Comparison of ENCODE assay signal across 9 cellular contexts in the genomic region with DNA sequence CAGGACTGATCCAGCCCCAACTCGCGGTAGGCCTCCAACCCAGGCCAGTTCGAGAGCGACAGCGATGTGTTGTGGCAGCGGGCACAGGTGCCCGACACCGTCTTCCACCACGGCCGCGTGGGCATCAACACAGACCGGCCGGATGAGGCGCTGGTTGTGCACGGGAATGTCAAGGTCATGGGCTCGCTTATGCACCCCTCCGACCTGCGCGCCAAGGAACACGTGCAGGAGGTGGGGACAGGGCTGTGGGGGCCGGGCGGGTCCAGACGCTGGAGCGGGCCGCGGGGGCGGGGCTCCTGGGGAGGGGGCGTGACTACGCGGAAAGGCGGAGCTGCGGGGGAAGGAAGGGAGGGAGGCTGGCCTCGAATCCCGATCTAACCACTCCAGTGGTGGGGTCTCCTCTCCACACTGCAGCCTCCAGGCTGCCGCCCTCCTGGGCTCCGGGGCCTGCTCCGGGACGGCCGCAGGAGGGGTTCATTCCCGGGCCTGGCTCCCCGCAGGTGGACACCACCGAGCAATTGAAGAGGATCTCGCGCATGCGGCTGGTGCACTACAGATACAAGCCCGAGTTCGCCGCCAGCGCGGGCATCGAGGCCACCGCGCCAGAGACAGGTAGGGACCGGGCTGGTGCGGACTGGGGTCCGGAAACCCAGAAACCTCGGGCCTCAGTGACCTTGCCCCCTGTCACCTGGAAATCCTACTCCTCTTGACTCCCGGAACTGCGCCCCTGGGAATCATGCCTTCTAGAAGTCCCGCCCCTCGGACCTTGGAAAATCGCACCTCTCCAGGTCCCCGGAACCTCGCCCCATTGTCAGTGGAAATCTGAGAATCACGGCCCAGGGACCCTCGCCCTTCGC. TPM values are rescaled to one million over a fixed set of nuclear protein-coding genes. Genes with fewer than 3 reads are reported as not detected.
DNase-seq lines count a peak whose midpoint lies in the region; ATAC-seq and TF ChIP-seq lines count a peak whose summit lies in the region.
"Had no signal": no experiment of that assay in that cellular context is flagged by ENCODE, and none has a peak within 500 bp of the region (broad histone marks: within the 10 kb centered on the region; RNA-seq: fewer than 3 reads in every experiment).

No MANE protein-coding gene starts in this region.

- H3K9me3 Mint-ChIP-seq in CD8-positive, alpha-beta T cell = no peaks in the 10 kb centered on the region

- peaks cover 12% of the 10 kb centered on the region for H3K4me1 Mint-ChIP-seq in CD8-positive, alpha-beta T cell (ENCODE audit: low read depth)

- H3K27me3 ChIP-seq in CD8-positive, alpha-beta T cell (ENCODE audit: insufficient read depth, low read length) = no peaks in the 10 kb centered on the region
- H3K27me3 ChIP-seq in neutrophil (peaks cover 26% of the 10 kb centered on the region), aorta (ENCODE audit: control insufficient read depth in 1 of 2, insufficient read depth in 2 of 2, low read length in 1 of 2) (no peaks in the 10 kb centered on the region)

- DNase-seq in CD8-positive, alpha-beta T cell = peak in 6 of 7 experiments; percentile 37 to 78 (median 61)
- peak; percentile 70 for DNase-seq in activated CD4-positive, CD25-positive, alpha-beta regulatory T cell treated with anti-CD3 and anti-CD28 coated beads, Interleukin-2, amount 50 U/mL, for 72 hours
- DNase-seq in caudate nucleus (lab: John Stamatoyannopoulos, UW) (peak in 12 of 61 donors; percentile 15 to 62 (median 28)), aorta (peak in 1 of 2 donors; percentile 85), NCI-H187 treated with DMSO at 0.1 percent for 48 hours (lab: John Stamatoyannopoulos, UW) (no peak), SHP77 treated with DMSO at 0.1 percent for 48 hours (lab: John Stamatoyannopoulos, UW) (no peak), globus pallidus (ENCODE audit: low spot score) (no peak)

- peak overlapping the region; percentile 52 for H3K4me3 ChIP-seq in CD8-positive, alpha-beta T cell (ENCODE audit: low read depth, low read length)
- peak overlapping the region; percentile 48 to 60 for H3K4me3 ChIP-seq in neutrophil (ENCODE audit: low read depth in 1 of 2, low read length in 1 of 2)
- no peak overlapping the region for H3K4me3 ChIP-seq in aorta (ENCODE audit: low read length in 2 of 2)

- WGBS in aorta, 2 donors = 66 to 67% methylated on average over 64 to 67 of the region's 67 CpGs

- intact Hi-C loops in CD8-positive, alpha-beta T cell (cut with DNase I, micrococcal nuclease) = loop anchor here (1.0 kb wide), 2 partner anchors 15 to 25 kb away; a partner anchor contains a TSS
- intact Hi-C loops in aorta (cut with DNase I) = no loop called here

- H3K9me3 ChIP-seq in CD8-positive, alpha-beta T cell (ENCODE audit: low read length) = no peaks in the 10 kb centered on the region
- H3K9me3 ChIP-seq in neutrophil = no peaks in the 10 kb centered on the region
- H3K9me3 ChIP-seq in aorta (ENCODE audit: control insufficient read depth, low read length) = no peaks in the 10 kb centered on the region

- no peaks in the 10 kb centered on the region for H3K36me3 ChIP-seq in CD8-positive, alpha-beta T cell (ENCODE audit: insufficient read depth, low read length)
- no peaks in the 10 kb centered on the region for H3K36me3 ChIP-seq in neutrophil
- H3K36me3 ChIP-seq in aorta (ENCODE audit: control insufficient read depth in 1 of 2, insufficient read depth in 2 of 2, low read length in 1 of 2) = no peaks in the 10 kb centered on the region

- H3K4me1 ChIP-seq in CD8-positive, alpha-beta T cell (ENCODE audit: insufficient read depth, low read length) = peaks cover 18% of the 10 kb centered on the region
- H3K4me1 ChIP-seq in neutrophil (ENCODE audit: control insufficient read depth in 1 of 2, insufficient read depth in 1 of 2, low read depth in 1 of 2, low read length in 1 of 2) (peaks cover 12 to 14% of the 10 kb centered on the region in 2 experiments), aorta (ENCODE audit: control insufficient read depth in 1 of 2, insufficient read depth in 2 of 2, low read length in 2 of 2) (no peaks in the 10 kb centered on the region)

- peak overlapping the region; percentile 61 for H3K4me3 Mint-ChIP-seq in CD8-positive, alpha-beta T cell

- peaks cover 2% of the 10 kb centered on the region for H3K27me3 Mint-ChIP-seq in CD8-positive, alpha-beta T cell (ENCODE audit: low read depth)

- H3K27ac ChIP-seq in CD8-positive, alpha-beta T cell (ENCODE audit: low read depth, low read length) = no peak overlapping the region
- H3K27ac ChIP-seq in caudate nucleus (ENCODE audit: low read depth, low read length) (peak overlapping the region; percentile 73), neutrophil (no peak overlapping the region), aorta (ENCODE audit: low read depth in 1 of 2, low read length in 2 of 2) (no peak overlapping the region)
- H3K27ac ChIP-seq: VCaP had no signal

- TF ChIP-seq CTCF in CD8-positive, alpha-beta T cell (IDR thresholded peaks at IDR 0.05) = no peak
- no peak for TF ChIP-seq CTCF in neutrophil (IDR thresholded peaks at IDR 0.05)

- CTCF ChIA-PET in CD8-positive, alpha-beta T cell (lab: Charles Lee) = interaction anchor here (1.0 kb wide), 1 partner anchor 20 kb away, joined by 3 read pairs; no protein-coding TSS in a partner anchor

- peak; percentile 85 for ATAC-seq in CD8-positive, alpha-beta T cell
- peak; percentile 56 for ATAC-seq in aorta (ENCODE audit: low FRiP score)

- POLR2A ChIA-PET in CD8-positive, alpha-beta T cell (lab: Charles Lee) = interaction anchor here (1.9 kb wide), 1 partner anchor 12 kb away, joined by 6 read pairs; no protein-coding TSS in a partner anchor

- H3K36me3 Mint-ChIP-seq in CD8-positive, alpha-beta T cell = no peaks in the 10 kb centered on the region

- no peak overlapping the region for H3K27ac Mint-ChIP-seq in CD8-positive, alpha-beta T cell

RNA-seq across cellular contexts. Expression of a gene that starts 14.9 kb away (rescaled TPM):
- total RNA-seq in CD8-positive, alpha-beta T cell = 10 to 100 TPM; 48.1 to 53.9 TPM
- total RNA-seq in aorta = 10 to 100 TPM; 73.2 to 84.1 TPM
- polyA plus RNA-seq in aorta = 100 to 1,000 TPM; 189 to 213 TPM

RNA-seq across cellular contexts. Expression of a gene that starts 15.2 kb away (rescaled TPM):
- 10 to 100 TPM; 12.9 to 15.2 TPM for total RNA-seq in CD8-positive, alpha-beta T cell
- total RNA-seq in aorta = 1 to 10 TPM; 5.5 to 6.9 TPM
- polyA plus RNA-seq in aorta = 1 to 10 TPM; 3.5 to 4.9 TPM

RNA-seq across cellular contexts. Expression of a gene that starts 25.0 kb away (rescaled TPM):
- total RNA-seq in CD8-positive, alpha-beta T cell = under 1 TPM; 0.62 to 0.67 TPM
- total RNA-seq in aorta = 1 to 10 TPM in 1 of 2 donors, under 1 TPM in 1; 0.23 to 1.1 TPM
- polyA plus RNA-seq in aorta = 1 to 10 TPM in 1 of 2 donors, under 1 TPM in 1; 0.92 to 2.3 TPM

RNA-seq across cellular contexts. Expression of a gene that starts 39.3 kb away (rescaled TPM):
- total RNA-seq in CD8-positive, alpha-beta T cell = 1 to 10 TPM; 3.1 TPM
- total RNA-seq in aorta = 10 to 100 TPM; 50.4 to 61.1 TPM
- 10 to 100 TPM; 11.8 to 13.7 TPM for polyA plus RNA-seq in aorta

RNA-seq across cellular contexts. Expression of a gene that starts 50.6 kb away (rescaled TPM):
- total RNA-seq in CD8-positive, alpha-beta T cell = under 1 TPM; 0.31 to 0.52 TPM
- 100 to 1,000 TPM in 1 of 2 donors, 10 to 100 TPM in 1; 89.7 to 167 TPM for total RNA-seq in aorta
- polyA plus RNA-seq in aorta = 10 to 100 TPM; 38.2 to 71.4 TPM

Comparison
In these comparisons a context has a peak if more than half of its experiments do, and no peak if none do; other contexts are left out.
1. DNase-seq: peak in CD8-positive, alpha-beta T cell (6 of 7) and activated CD4-positive, CD25-positive, alpha-beta regulatory T cell treated with anti-CD3 and anti-CD28 coated beads, Interleukin-2, amount 50 U/mL, for 72 hours (single experiment); none in NCI-H187 treated with DMSO at 0.1 percent for 48 hours (single experiment), SHP77 treated with DMSO at 0.1 percent for 48 hours (single experiment) and globus pallidus (single experiment).
2. H3K4me3 ChIP-seq: peak in CD8-positive, alpha-beta T cell (single experiment) and neutrophil (2 of 2); none in aorta (0 of 2).
3. intact Hi-C loops: an anchor here in CD8-positive, alpha-beta T cell (1.0 kb wide); none called in aorta.